9 cellular contexts compared by ENCODE assay signal in the genomic region with DNA sequence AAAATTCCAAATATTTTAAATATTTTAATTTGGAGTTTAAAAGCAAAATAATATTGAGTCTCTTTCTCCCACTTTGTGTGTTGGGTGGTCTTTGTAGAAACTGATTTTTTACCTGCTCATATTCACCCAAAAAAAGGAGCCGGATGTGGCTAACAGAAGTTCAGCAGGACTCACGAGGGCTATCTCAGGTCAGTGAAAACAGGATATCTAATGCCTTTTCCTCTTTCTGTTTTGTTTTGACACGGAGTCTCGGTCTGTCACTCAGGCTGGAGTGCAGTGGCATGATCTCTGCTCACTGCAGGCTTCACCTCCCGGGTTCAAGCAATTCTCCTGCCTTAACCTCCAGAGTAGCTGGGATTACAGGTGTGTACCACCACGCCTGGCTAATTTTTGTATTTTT. TPM values are rescaled to one million over a fixed set of nuclear protein-coding genes. Genes with fewer than 3 reads are reported as not detected.
DNase-seq lines count a peak whose midpoint lies in the region; ATAC-seq and TF ChIP-seq lines count a peak whose summit lies in the region.
"Had no signal": no experiment of that assay in that cellular context is flagged by ENCODE, and none has a peak within 500 bp of the region (broad histone marks: within the 10 kb centered on the region; RNA-seq: fewer than 3 reads in every experiment).

No MANE protein-coding gene starts in this region.

- TF ChIP-seq CTCF in Peyer's patch (IDR thresholded peaks at IDR 0.05): no peak
- no peak for TF ChIP-seq CTCF in osteocyte (IDR thresholded peaks at IDR 0.05)

- H3K36me3 Mint-ChIP-seq in osteocyte (ENCODE audit: unreplicated experiment): peaks cover 7% of the 10 kb centered on the region

- TF ChIP-seq POLR2A in Peyer's patch (IDR thresholded peaks at IDR 0.05): no peak

- H3K27me3 ChIP-seq in Peyer's patch: no peaks in the 10 kb centered on the region

- H3K4me1 ChIP-seq in Peyer's patch: peaks cover 0 to 6% (median 0%) of the 10 kb centered on the region in 4 donors

- H3K4me1 Mint-ChIP-seq in osteocyte (ENCODE audit: unreplicated experiment): peaks cover 30% of the 10 kb centered on the region

- H3K27ac Mint-ChIP-seq in osteocyte (ENCODE audit: unreplicated experiment): peak overlapping the region; percentile 47

- H3K27me3 Mint-ChIP-seq in osteocyte (ENCODE audit: unreplicated experiment): no peaks in the 10 kb centered on the region
- H3K27me3 Mint-ChIP-seq: naive thymus-derived CD8-positive, alpha-beta T cell had no signal

- no peaks in the 10 kb centered on the region for H3K9me3 Mint-ChIP-seq in osteocyte (ENCODE audit: unreplicated experiment)
- H3K9me3 Mint-ChIP-seq: naive thymus-derived CD8-positive, alpha-beta T cell had no signal

- H3K4me3 Mint-ChIP-seq in osteocyte (ENCODE audit: unreplicated experiment): no peak overlapping the region

- H3K36me3 ChIP-seq in Peyer's patch: peaks cover 0 to 17% (median 0%) of the 10 kb centered on the region in 3 donors

- peak overlapping the region in 2 of 4 donors; percentile 2 to 8 for H3K27ac ChIP-seq in Peyer's patch

- DNase-seq in GM19238 (ENCODE audit: insufficient read length, low spot score): peak; percentile 62
- DNase-seq in Peyer's patch: peak in 2 of 3 donors; percentile 32 to 52
- no peak for DNase-seq in osteocyte (ENCODE audit: extremely low spot score, unreplicated experiment)
- DNase-seq in foreskin melanocyte: no peak
- no peak for DNase-seq in NCI-H146 (lab: John Stamatoyannopoulos, UW)
- no peak for DNase-seq in C1 segment of cervical spinal cord (lab: John Stamatoyannopoulos, UW)
- DNase-seq: cerebellar nuclear complex; naive thymus-derived CD8-positive, alpha-beta T cell had no signal

- H3K4me3 ChIP-seq in Peyer's patch: no peak overlapping the region

- H3K9me3 ChIP-seq in Peyer's patch: no peaks in the 10 kb centered on the region

- ATAC-seq in HG02623 (IDR thresholded peaks at IDR 0.05; ENCODE audit: unreplicated experiment): peak; percentile 50
- ATAC-seq: naive thymus-derived CD8-positive, alpha-beta T cell had no signal

RNA-seq across cellular contexts. Expression of a gene that starts 30.8 kb away (rescaled TPM):
- total RNA-seq in Peyer's patch (10 to 100 TPM; 13.6 to 20.8 (median 17.9) TPM), osteocyte (41.0 and 42.0 TPM in 2 replicates)

RNA-seq across cellular contexts. Expression of a gene that starts 31.1 kb away (rescaled TPM):
- 10 to 100 TPM; 18.0 to 38.0 (median 19.5) TPM for total RNA-seq in Peyer's patch
- 21.9 and 22.4 TPM in 2 replicates for total RNA-seq in osteocyte

RNA-seq across cellular contexts. Expression of a gene that starts 35.4 kb away (rescaled TPM):
- 100 to 1,000 TPM; 125 to 361 (median 270) TPM for total RNA-seq in Peyer's patch
- total RNA-seq in osteocyte: 186 and 211 TPM in 2 replicates

Comparison
In these comparisons a context has a peak if more than half of its experiments do, and no peak if none do; other contexts are left out.
1. DNase-seq: peak in GM19238 (single experiment) and Peyer's patch (2 of 3); none in osteocyte (single experiment), foreskin melanocyte (single experiment), NCI-H146 (single experiment) and C1 segment of cervical spinal cord (0 of 14).